ENCODE assay signal across 1 cellular context in the genomic region with DNA sequence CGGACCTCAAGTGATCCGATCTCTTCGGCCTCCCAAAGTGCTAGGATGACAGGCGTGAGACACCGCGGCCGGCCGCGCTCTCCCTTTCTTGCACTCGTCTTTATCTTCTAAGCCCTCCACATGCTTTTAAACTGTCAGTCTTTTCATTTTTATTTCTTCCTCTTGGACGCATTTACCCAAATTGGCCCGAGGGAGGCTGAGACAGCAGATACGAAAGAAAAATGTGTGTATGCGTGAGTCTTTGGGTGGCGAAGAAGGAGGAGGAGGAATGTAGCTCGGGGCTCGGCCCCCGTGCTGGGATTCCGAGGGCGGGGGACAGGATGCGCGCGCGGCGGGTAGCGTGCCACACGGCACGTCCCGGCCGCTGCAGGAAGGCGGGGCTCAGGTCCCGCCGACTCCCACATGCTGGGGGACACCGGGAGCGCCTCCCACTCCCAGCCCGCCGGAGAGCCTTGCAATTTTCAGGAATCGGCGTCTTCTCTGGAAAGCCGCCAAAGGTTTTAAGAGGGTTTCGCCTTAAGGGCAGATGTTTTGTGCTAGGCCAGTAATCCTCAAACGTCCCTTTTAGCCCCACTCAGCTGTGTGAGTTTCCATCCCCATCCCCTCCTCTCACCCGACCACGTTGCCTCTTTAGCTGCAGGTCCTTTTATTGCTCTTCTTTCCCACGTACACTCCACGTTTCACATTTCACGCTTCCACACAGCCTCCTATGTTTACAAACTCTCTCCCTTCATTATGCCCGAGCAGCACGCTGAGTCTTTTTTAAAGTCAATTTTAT.
TF ChIP-seq lines count a peak whose summit lies in the region.

No MANE protein-coding gene starts in this region.

TF ChIP-seq in HEK293, 187 proteins besides CTCF, POLR2A, EP300 and RAD21 (continued from another document and continues in another):
- TF ChIP-seq, protein P1, sequence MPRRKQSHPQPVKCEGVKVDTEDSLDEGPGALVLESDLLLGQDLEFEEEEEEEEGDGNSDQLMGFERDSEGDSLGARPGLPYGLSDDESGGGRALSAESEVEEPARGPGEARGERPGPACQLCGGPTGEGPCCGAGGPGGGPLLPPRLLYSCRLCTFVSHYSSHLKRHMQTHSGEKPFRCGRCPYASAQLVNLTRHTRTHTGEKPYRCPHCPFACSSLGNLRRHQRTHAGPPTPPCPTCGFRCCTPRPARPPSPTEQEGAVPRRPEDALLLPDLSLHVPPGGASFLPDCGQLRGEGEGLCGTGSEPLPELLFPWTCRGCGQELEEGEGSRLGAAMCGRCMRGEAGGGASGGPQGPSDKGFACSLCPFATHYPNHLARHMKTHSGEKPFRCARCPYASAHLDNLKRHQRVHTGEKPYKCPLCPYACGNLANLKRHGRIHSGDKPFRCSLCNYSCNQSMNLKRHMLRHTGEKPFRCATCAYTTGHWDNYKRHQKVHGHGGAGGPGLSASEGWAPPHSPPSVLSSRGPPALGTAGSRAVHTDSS (tag by site-specific recombination; IDR thresholded peaks at IDR 0.05) = no peak
- TF ChIP-seq ZNF184 (tag by site-specific recombination; IDR thresholded peaks at IDR 0.05) (peak; percentile 68), KLF10 (tag by site-specific recombination; IDR thresholded peaks at IDR 0.05) (peak; percentile 83), ZNF391 (tag by site-specific recombination; IDR thresholded peaks at IDR 0.05; ENCODE audit: borderline replicate concordance, low read depth) (no peak; the same call in 1 of the 2 replicates), ZNF146 (tag by site-specific recombination; IDR thresholded peaks at IDR 0.05) (no peak), GLIS2 (tag by site-specific recombination; IDR thresholded peaks at IDR 0.05) (peak; percentile 94), ZNF792 (tag by site-specific recombination; IDR thresholded peaks at IDR 0.05) (0 out of 2 replicates have a peak, but pooled peaks have one; percentile 57), ZBTB1 (tag by site-specific recombination; IDR thresholded peaks at IDR 0.05) (no peak), ZNF654 (tag by site-specific recombination; IDR thresholded peaks at IDR 0.05; ENCODE audit: low read depth) (no peak), ZSCAN30 (tag by site-specific recombination; IDR thresholded peaks at IDR 0.05) (no peak), ZFHX2 (tag by site-specific recombination; conservative IDR thresholded peaks at IDR 0.05) (peak; percentile 98), SCRT2 (tag by site-specific recombination; IDR thresholded peaks at IDR 0.05) (peak; percentile 49; the same call in 1 of the 2 replicates), ZBTB21 (tag by site-specific recombination; IDR thresholded peaks at IDR 0.05) (no peak; the same call in 1 of the 2 replicates), ZNF624 (tag by site-specific recombination; IDR thresholded peaks at IDR 0.05) (no peak), SCRT1 (tag by site-specific recombination; IDR thresholded peaks at IDR 0.05; ENCODE audit: borderline replicate concordance) (peak; percentile 55; the same call in 1 of the 2 replicates), ZNF629 (tag by site-specific recombination; IDR thresholded peaks at IDR 0.05) (peak; percentile 60), ZNF366 (tag by site-specific recombination; conservative IDR thresholded peaks at IDR 0.05) (peak; percentile 78), ZNF175 (tag by site-specific recombination; IDR thresholded peaks at IDR 0.05) (no peak), ZNF610 (tag by site-specific recombination; IDR thresholded peaks at IDR 0.05; ENCODE audit: borderline replicate concordance) (no peak; the same call in 1 of the 2 replicates), SALL2 (tag by site-specific recombination; IDR thresholded peaks at IDR 0.05; ENCODE audit: borderline replicate concordance) (no peak), TCF7L2 (IDR thresholded peaks at IDR 0.05; ENCODE audit: borderline replicate concordance, low read depth, low read length) (no peak), ZNF132 (tag by site-specific recombination; IDR thresholded peaks at IDR 0.05; ENCODE audit: borderline replicate concordance) (no peak), ZNF311 (tag by site-specific recombination; IDR thresholded peaks at IDR 0.05; ENCODE audit: borderline replicate concordance) (no peak), ZBTB20 (tag by site-specific recombination; IDR thresholded peaks at IDR 0.05) (peak; percentile 44), ZNF501 (tag by site-specific recombination; IDR thresholded peaks at IDR 0.05) (0 out of 2 replicates have a peak, but pooled peaks have one; percentile 45), BCL11A (tag by site-specific recombination; IDR thresholded peaks at IDR 0.05; ENCODE audit: low read depth) (no peak), KLF7 (tag by site-specific recombination; IDR thresholded peaks at IDR 0.05; ENCODE audit: borderline replicate concordance) (no peak; the same call in 1 of the 2 replicates), ZNF37A (tag by site-specific recombination; IDR thresholded peaks at IDR 0.05) (no peak), ZFP69B (tag by site-specific recombination; IDR thresholded peaks at IDR 0.05) (peak; percentile 88), ZNF423 (tag by site-specific recombination; IDR thresholded peaks at IDR 0.05) (peak; percentile 64), ZNF16 (tag by site-specific recombination; IDR thresholded peaks at IDR 0.05; ENCODE audit: low read depth) (no peak), ZNF530 (tag by site-specific recombination; IDR thresholded peaks at IDR 0.05; ENCODE audit: low read depth) (no peak), YY2 (tag by site-specific recombination; IDR thresholded peaks at IDR 0.05) (no peak; the same call in 1 of the 2 replicates), ZNF837 (tag by site-specific recombination; IDR thresholded peaks at IDR 0.05) (no peak), ZNF76 (tag by site-specific recombination; IDR thresholded peaks at IDR 0.05; ENCODE audit: borderline replicate concordance, low read depth) (no peak; the same call in 1 of the 2 replicates), ZNF239 (tag by site-specific recombination; IDR thresholded peaks at IDR 0.05) (no peak), PRDM1 (tag by site-specific recombination; IDR thresholded peaks at IDR 0.05) (peak; percentile 80), ZNF473 (tag by site-specific recombination; IDR thresholded peaks at IDR 0.05) (no peak), FEZF1 (tag by site-specific recombination; IDR thresholded peaks at IDR 0.05) (peak; percentile 48)
- TF ChIP-seq, protein P2, sequence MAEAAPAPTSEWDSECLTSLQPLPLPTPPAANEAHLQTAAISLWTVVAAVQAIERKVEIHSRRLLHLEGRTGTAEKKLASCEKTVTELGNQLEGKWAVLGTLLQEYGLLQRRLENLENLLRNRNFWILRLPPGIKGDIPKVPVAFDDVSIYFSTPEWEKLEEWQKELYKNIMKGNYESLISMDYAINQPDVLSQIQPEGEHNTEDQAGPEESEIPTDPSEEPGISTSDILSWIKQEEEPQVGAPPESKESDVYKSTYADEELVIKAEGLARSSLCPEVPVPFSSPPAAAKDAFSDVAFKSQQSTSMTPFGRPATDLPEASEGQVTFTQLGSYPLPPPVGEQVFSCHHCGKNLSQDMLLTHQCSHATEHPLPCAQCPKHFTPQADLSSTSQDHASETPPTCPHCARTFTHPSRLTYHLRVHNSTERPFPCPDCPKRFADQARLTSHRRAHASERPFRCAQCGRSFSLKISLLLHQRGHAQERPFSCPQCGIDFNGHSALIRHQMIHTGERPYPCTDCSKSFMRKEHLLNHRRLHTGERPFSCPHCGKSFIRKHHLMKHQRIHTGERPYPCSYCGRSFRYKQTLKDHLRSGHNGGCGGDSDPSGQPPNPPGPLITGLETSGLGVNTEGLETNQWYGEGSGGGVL (tag by site-specific recombination; IDR thresholded peaks at IDR 0.05) = 0 out of 2 replicates have a peak, but pooled peaks have one; percentile 28
- TF ChIP-seq, protein P3, sequence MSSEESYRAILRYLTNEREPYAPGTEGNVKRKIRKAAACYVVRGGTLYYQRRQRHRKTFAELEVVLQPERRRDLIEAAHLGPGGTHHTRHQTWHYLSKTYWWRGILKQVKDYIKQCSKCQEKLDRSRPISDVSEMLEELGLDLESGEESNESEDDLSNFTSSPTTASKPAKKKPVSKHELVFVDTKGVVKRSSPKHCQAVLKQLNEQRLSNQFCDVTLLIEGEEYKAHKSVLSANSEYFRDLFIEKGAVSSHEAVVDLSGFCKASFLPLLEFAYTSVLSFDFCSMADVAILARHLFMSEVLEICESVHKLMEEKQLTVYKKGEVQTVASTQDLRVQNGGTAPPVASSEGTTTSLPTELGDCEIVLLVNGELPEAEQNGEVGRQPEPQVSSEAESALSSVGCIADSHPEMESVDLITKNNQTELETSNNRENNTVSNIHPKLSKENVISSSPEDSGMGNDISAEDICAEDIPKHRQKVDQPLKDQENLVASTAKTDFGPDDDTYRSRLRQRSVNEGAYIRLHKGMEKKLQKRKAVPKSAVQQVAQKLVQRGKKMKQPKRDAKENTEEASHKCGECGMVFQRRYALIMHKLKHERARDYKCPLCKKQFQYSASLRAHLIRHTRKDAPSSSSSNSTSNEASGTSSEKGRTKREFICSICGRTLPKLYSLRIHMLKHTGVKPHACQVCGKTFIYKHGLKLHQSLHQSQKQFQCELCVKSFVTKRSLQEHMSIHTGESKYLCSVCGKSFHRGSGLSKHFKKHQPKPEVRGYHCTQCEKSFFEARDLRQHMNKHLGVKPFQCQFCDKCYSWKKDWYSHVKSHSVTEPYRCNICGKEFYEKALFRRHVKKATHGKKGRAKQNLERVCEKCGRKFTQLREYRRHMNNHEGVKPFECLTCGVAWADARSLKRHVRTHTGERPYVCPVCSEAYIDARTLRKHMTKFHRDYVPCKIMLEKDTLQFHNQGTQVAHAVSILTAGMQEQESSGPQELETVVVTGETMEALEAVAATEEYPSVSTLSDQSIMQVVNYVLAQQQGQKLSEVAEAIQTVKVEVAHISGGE (tag by site-specific recombination; conservative IDR thresholded peaks at IDR 0.05; ENCODE audit: low read depth) = peak; percentile 71
- TF ChIP-seq, protein P4, sequence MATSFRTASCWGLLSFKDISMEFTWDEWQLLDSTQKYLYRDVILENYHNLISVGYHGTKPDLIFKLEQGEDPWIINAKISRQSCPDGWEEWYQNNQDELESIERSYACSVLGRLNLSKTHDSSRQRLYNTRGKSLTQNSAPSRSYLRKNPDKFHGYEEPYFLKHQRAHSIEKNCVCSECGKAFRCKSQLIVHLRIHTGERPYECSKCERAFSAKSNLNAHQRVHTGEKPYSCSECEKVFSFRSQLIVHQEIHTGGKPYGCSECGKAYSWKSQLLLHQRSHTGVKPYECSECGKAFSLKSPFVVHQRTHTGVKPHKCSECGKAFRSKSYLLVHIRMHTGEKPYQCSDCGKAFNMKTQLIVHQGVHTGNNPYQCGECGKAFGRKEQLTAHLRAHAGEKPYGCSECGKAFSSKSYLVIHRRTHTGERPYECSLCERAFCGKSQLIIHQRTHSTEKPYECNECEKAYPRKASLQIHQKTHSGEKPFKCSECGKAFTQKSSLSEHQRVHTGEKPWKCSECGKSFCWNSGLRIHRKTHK (tag by site-specific recombination; IDR thresholded peaks at IDR 0.05) = no peak
- TF ChIP-seq, protein P5, sequence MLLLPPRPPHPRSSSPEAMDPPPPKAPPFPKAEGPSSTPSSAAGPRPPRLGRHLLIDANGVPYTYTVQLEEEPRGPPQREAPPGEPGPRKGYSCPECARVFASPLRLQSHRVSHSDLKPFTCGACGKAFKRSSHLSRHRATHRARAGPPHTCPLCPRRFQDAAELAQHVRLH (tag by site-specific recombination; IDR thresholded peaks at IDR 0.05) = peak; percentile 18; the same call in 1 of the 2 replicates
- TF ChIP-seq, protein P6, sequence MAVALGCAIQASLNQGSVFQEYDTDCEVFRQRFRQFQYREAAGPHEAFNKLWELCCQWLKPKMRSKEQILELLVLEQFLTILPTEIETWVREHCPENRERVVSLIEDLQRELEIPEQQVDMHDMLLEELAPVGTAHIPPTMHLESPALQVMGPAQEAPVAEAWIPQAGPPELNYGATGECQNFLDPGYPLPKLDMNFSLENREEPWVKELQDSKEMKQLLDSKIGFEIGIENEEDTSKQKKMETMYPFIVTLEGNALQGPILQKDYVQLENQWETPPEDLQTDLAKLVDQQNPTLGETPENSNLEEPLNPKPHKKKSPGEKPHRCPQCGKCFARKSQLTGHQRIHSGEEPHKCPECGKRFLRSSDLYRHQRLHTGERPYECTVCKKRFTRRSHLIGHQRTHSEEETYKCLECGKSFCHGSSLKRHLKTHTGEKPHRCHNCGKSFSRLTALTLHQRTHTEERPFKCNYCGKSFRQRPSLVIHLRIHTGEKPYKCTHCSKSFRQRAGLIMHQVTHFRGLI (tag by site-specific recombination; IDR thresholded peaks at IDR 0.05) = no peak; the same call in 1 of the 2 replicates
- TF ChIP-seq, protein P7, sequence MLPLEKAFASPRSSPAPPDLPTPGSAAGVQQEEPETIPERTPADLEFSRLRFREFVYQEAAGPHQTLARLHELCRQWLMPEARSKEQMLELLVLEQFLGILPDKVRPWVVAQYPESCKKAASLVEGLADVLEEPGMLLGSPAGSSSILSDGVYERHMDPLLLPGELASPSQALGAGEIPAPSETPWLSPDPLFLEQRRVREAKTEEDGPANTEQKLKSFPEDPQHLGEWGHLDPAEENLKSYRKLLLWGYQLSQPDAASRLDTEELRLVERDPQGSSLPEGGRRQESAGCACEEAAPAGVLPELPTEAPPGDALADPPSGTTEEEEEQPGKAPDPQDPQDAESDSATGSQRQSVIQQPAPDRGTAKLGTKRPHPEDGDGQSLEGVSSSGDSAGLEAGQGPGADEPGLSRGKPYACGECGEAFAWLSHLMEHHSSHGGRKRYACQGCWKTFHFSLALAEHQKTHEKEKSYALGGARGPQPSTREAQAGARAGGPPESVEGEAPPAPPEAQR (tag by site-specific recombination; IDR thresholded peaks at IDR 0.05) = 0 out of 2 replicates have a peak, but pooled peaks have one; percentile 57
- TF ChIP-seq, protein P8, sequence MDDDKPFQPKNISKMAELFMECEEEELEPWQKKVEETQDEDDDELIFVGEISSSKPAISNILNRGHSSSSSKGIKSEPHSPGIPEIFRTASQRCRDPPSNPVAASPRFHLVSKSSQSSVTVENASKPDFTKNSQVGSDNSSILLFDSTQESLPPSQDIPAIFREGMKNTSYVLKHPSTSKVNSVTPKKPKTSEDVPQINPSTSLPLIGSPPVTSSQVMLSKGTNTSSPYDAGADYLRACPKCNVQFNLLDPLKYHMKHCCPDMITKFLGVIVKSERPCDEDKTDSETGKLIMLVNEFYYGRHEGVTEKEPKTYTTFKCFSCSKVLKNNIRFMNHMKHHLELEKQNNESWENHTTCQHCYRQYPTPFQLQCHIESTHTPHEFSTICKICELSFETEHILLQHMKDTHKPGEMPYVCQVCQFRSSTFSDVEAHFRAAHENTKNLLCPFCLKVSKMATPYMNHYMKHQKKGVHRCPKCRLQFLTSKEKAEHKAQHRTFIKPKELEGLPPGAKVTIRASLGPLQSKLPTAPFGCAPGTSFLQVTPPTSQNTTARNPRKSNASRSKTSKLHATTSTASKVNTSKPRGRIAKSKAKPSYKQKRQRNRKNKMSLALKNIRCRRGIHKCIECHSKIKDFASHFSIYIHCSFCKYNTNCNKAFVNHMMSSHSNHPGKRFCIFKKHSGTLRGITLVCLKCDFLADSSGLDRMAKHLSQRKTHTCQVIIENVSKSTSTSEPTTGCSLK (tag by site-specific recombination; IDR thresholded peaks at IDR 0.05) = no peak
- TF ChIP-seq, protein P9, sequence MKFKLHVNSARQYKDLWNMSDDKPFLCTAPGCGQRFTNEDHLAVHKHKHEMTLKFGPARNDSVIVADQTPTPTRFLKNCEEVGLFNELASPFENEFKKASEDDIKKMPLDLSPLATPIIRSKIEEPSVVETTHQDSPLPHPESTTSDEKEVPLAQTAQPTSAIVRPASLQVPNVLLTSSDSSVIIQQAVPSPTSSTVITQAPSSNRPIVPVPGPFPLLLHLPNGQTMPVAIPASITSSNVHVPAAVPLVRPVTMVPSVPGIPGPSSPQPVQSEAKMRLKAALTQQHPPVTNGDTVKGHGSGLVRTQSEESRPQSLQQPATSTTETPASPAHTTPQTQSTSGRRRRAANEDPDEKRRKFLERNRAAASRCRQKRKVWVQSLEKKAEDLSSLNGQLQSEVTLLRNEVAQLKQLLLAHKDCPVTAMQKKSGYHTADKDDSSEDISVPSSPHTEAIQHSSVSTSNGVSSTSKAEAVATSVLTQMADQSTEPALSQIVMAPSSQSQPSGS (tag by site-specific recombination; IDR thresholded peaks at IDR 0.05; ENCODE audit: low read depth) = no peak
